In the genomic region with DNA sequence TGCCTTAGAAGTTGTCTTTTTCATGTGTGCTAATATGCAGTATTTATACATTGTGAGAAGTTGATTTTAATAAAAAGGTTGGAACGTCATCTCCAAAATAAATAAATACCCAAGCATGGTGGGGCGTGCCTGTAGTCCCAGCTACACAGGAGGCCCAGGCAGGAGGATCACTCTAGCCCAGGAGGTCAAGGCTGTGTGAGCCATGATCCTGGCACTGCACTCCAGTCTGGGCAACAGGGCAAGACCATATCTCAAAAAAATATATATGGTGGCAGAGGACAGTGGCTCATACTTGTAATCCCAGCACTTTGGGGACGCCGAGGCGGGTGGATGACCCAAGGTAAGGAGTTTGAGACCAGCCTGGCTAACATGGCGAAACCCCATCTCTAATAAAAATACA, we compare ENCODE assay signal across 1 cellular context.
TF ChIP-seq lines count a peak whose summit lies in the region.

No MANE protein-coding gene starts in this region.

TF ChIP-seq in GM12878, 131 proteins besides CTCF, POLR2A, EP300 and RAD21:
- TF ChIP-seq ZNF207 (IDR thresholded peaks at IDR 0.05; ENCODE audit: borderline replicate concordance), result no peak
- TF ChIP-seq, protein P1, sequence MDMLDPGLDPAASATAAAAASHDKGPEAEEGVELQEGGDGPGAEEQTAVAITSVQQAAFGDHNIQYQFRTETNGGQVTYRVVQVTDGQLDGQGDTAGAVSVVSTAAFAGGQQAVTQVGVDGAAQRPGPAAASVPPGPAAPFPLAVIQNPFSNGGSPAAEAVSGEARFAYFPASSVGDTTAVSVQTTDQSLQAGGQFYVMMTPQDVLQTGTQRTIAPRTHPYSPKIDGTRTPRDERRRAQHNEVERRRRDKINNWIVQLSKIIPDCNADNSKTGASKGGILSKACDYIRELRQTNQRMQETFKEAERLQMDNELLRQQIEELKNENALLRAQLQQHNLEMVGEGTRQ (IDR thresholded peaks at IDR 0.05; ENCODE audit: borderline replicate concordance, low read depth, low read length), result no peak
- TF ChIP-seq, protein P2, sequence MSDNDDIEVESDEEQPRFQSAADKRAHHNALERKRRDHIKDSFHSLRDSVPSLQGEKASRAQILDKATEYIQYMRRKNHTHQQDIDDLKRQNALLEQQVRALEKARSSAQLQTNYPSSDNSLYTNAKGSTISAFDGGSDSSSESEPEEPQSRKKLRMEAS (IDR thresholded peaks at IDR 0.05; ENCODE audit: low read depth, low read length), result no peak
- no peak for TF ChIP-seq CREB1 (IDR thresholded peaks at IDR 0.05; ENCODE audit: low read depth)
- TF ChIP-seq, protein P3, sequence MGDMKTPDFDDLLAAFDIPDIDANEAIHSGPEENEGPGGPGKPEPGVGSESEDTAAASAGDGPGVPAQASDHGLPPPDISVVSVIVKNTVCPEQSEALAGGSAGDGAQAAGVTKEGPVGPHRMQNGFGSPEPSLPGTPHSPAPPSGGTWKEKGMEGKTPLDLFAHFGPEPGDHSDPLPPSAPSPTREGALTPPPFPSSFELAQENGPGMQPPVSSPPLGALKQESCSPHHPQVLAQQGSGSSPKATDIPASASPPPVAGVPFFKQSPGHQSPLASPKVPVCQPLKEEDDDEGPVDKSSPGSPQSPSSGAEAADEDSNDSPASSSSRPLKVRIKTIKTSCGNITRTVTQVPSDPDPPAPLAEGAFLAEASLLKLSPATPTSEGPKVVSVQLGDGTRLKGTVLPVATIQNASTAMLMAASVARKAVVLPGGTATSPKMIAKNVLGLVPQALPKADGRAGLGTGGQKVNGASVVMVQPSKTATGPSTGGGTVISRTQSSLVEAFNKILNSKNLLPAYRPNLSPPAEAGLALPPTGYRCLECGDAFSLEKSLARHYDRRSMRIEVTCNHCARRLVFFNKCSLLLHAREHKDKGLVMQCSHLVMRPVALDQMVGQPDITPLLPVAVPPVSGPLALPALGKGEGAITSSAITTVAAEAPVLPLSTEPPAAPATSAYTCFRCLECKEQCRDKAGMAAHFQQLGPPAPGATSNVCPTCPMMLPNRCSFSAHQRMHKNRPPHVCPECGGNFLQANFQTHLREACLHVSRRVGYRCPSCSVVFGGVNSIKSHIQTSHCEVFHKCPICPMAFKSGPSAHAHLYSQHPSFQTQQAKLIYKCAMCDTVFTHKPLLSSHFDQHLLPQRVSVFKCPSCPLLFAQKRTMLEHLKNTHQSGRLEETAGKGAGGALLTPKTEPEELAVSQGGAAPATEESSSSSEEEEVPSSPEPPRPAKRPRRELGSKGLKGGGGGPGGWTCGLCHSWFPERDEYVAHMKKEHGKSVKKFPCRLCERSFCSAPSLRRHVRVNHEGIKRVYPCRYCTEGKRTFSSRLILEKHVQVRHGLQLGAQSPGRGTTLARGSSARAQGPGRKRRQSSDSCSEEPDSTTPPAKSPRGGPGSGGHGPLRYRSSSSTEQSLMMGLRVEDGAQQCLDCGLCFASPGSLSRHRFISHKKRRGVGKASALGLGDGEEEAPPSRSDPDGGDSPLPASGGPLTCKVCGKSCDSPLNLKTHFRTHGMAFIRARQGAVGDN (IDR thresholded peaks at IDR 0.05), result no peak
- TF ChIP-seq PAX5 (IDR thresholded peaks at IDR 0.05; ENCODE audit: borderline replicate concordance, low read depth, low read length), result no peak
- no peak for TF ChIP-seq ZZZ3 (IDR thresholded peaks at IDR 0.05; ENCODE audit: control insufficient read depth, insufficient read length, low read depth)
- no peak for TF ChIP-seq FOXK2 (IDR thresholded peaks at IDR 0.05)
- TF ChIP-seq SREBF1 (IDR thresholded peaks at IDR 0.05; ENCODE audit: low read length), result no peak
- no peak for TF ChIP-seq EGR1 (IDR thresholded peaks at IDR 0.05; ENCODE audit: borderline replicate concordance in 1 of 2, low read depth in 2 of 2, low read length in 2 of 2)
- no peak for TF ChIP-seq RFX5 (IDR thresholded peaks at IDR 0.05; ENCODE audit: low read depth, low read length)
- TF ChIP-seq, protein P4, sequence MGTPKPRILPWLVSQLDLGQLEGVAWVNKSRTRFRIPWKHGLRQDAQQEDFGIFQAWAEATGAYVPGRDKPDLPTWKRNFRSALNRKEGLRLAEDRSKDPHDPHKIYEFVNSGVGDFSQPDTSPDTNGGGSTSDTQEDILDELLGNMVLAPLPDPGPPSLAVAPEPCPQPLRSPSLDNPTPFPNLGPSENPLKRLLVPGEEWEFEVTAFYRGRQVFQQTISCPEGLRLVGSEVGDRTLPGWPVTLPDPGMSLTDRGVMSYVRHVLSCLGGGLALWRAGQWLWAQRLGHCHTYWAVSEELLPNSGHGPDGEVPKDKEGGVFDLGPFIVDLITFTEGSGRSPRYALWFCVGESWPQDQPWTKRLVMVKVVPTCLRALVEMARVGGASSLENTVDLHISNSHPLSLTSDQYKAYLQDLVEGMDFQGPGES (IDR thresholded peaks at IDR 0.05), result no peak
- no peak for TF ChIP-seq NFXL1 (IDR thresholded peaks at IDR 0.05; ENCODE audit: borderline replicate concordance)
- TF ChIP-seq, protein P5, sequence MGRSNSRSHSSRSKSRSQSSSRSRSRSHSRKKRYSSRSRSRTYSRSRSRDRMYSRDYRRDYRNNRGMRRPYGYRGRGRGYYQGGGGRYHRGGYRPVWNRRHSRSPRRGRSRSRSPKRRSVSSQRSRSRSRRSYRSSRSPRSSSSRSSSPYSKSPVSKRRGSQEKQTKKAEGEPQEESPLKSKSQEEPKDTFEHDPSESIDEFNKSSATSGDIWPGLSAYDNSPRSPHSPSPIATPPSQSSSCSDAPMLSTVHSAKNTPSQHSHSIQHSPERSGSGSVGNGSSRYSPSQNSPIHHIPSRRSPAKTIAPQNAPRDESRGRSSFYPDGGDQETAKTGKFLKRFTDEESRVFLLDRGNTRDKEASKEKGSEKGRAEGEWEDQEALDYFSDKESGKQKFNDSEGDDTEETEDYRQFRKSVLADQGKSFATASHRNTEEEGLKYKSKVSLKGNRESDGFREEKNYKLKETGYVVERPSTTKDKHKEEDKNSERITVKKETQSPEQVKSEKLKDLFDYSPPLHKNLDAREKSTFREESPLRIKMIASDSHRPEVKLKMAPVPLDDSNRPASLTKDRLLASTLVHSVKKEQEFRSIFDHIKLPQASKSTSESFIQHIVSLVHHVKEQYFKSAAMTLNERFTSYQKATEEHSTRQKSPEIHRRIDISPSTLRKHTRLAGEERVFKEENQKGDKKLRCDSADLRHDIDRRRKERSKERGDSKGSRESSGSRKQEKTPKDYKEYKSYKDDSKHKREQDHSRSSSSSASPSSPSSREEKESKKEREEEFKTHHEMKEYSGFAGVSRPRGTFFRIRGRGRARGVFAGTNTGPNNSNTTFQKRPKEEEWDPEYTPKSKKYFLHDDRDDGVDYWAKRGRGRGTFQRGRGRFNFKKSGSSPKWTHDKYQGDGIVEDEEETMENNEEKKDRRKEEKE (IDR thresholded peaks at IDR 0.05), result no peak
- no peak for TF ChIP-seq TCF3 (IDR thresholded peaks at IDR 0.05; ENCODE audit: borderline replicate concordance, insufficient read depth, low read depth, low read length)
- no peak for TF ChIP-seq DPF2 (IDR thresholded peaks at IDR 0.05)
- TF ChIP-seq TCF12 (IDR thresholded peaks at IDR 0.05; ENCODE audit: low read depth, low read length), result no peak
- no peak for TF ChIP-seq MXI1 (IDR thresholded peaks at IDR 0.05; ENCODE audit: low read depth, low read length)
- no peak for TF ChIP-seq ZNF384 (IDR thresholded peaks at IDR 0.05; ENCODE audit: borderline replicate concordance, low read depth, low read length)
TF ChIP-seq in GM12878: peak in this region for 0.
